Comparison of ENCODE assay signal across 1 cellular context in genomic region chr2:75960134-75961009, GRCh38.
TF ChIP-seq lines count a peak whose summit lies in the region.

No MANE protein-coding gene starts in this region.

TF ChIP-seq in K562, 482 proteins besides CTCF, POLR2A, EP300 and RAD21 (continued from another document and continues in another):
- TF ChIP-seq ZNF407 (IDR thresholded peaks at IDR 0.05; ENCODE audit: low read depth) (no peak), HMBOX1 (IDR thresholded peaks at IDR 0.05) (peak; percentile 60), ZNF764 (CRISPR knock-in tag; IDR thresholded peaks at IDR 0.05; ENCODE audit: low read depth) (no peak), TRIM25 (IDR thresholded peaks at IDR 0.05; ENCODE audit: borderline replicate concordance) (no peak), EP400 (IDR thresholded peaks at IDR 0.05) (no peak), ATF7 (IDR thresholded peaks at IDR 0.05) (no peak; the same call in 1 of the 2 replicates), GTF2B (IDR thresholded peaks at IDR 0.05; ENCODE audit: extremely low read depth, insufficient read length) (no peak), RFX7 (CRISPR knock-in tag; IDR thresholded peaks at IDR 0.05) (no peak), MEF2A (IDR thresholded peaks at IDR 0.05; ENCODE audit: control insufficient read depth, low read depth, low read length) (no peak), NR2F6 (CRISPR knock-in tag; IDR thresholded peaks at IDR 0.05) (no peak), CHAMP1 (IDR thresholded peaks at IDR 0.05) (peak; percentile 68; the same call in 1 of the 2 replicates), ZBTB34 (CRISPR knock-in tag; IDR thresholded peaks at IDR 0.05) (no peak), KAT8 (IDR thresholded peaks at IDR 0.05; ENCODE audit: low read depth) (no peak), MIER1 (IDR thresholded peaks at IDR 0.05; ENCODE audit: low read depth) (no peak), HNRNPH1 (optimal IDR thresholded peaks at IDR 0.05; ENCODE audit: low read depth, low read length) (no peak), NFXL1 (CRISPR knock-in tag; IDR thresholded peaks at IDR 0.05) (no peak), RNF219 (CRISPR knock-in tag; IDR thresholded peaks at IDR 0.05) (no peak), TFAP4 (CRISPR knock-in tag; IDR thresholded peaks at IDR 0.05; ENCODE audit: borderline replicate concordance) (peak; percentile 19; the same call in 1 of the 2 replicates), SIRT6 (IDR thresholded peaks at IDR 0.05; ENCODE audit: low read depth, low read length) (no peak), ZNF311 (CRISPR knock-in tag; IDR thresholded peaks at IDR 0.05) (no peak), CCAR2 (IDR thresholded peaks at IDR 0.05; ENCODE audit: low read depth, low read length) (no peak), ETS2 (tag; IDR thresholded peaks at IDR 0.05; ENCODE audit: borderline replicate concordance, poor library complexity, severe bottlenecking) (no peak), SMARCA4 (IDR thresholded peaks at IDR 0.05) (peak; percentile 63), PREB (CRISPR knock-in tag; IDR thresholded peaks at IDR 0.05) (no peak), ZNF785 (CRISPR knock-in tag; IDR thresholded peaks at IDR 0.05) (no peak), CREM (IDR thresholded peaks at IDR 0.05; ENCODE audit: low read depth) (0 out of 2 replicates have a peak, but pooled peaks have one; percentile 15), NR4A1 (CRISPR knock-in tag; IDR thresholded peaks at IDR 0.05) (no peak), NR4A1 (tag; IDR thresholded peaks at IDR 0.05) (no peak), KLF16 (IDR thresholded peaks at IDR 0.05) (peak; percentile 29; the same call in 1 of the 2 replicates), MCM5 (IDR thresholded peaks at IDR 0.05; ENCODE audit: low read depth) (no peak), MTA3 (IDR thresholded peaks at IDR 0.05; ENCODE audit: borderline replicate concordance) (no peak), PRPF4 (IDR thresholded peaks at IDR 0.05; ENCODE audit: insufficient read depth, low read depth, low read length, poor library complexity, severe bottlenecking) (no peak), PHF21A (IDR thresholded peaks at IDR 0.05; ENCODE audit: borderline replicate concordance, low read depth) (no peak), NFIC (IDR thresholded peaks at IDR 0.05) (0 out of 2 replicates have a peak, but pooled peaks have one; percentile 7), PHB (CRISPR knock-in tag; IDR thresholded peaks at IDR 0.05) (no peak), CBFA2T3 (IDR thresholded peaks at IDR 0.05) (peak; percentile 81), E2F6 (IDR thresholded peaks at IDR 0.05; ENCODE audit: borderline replicate concordance in 1 of 2, extremely low read depth in 1 of 2, insufficient read depth in 1 of 2, insufficient read length in 1 of 2, low read depth in 1 of 2, low read length in 1 of 2, poor library complexity in 1 of 2, severe bottlenecking in 1 of 2) (no peak), TRIM28 (IDR thresholded peaks at IDR 0.05) (no peak), KLF1 (tag; IDR thresholded peaks at IDR 0.05) (no peak)
